In the genomic region with DNA sequence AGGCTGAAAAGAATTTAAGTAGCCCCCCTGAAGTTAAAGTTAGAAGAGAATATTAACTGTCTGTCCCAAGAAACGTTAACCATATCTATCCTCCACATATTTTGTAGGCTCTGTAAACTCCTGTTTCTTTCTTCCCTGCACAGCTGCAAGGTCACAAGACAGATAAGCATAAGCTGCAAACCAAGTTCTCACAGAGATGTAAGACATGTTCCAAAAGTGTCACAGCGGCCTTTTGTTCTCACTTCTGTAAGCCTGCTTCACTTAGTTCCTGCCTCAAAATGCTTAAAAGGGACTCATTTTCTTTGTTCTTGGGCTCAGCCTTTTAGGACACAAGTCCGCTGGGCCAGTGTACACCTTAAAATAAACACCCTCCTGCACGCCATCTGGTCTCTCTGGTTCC, we compare ENCODE assay signal across 12 cellular contexts. TPM values are rescaled to one million over a fixed set of nuclear protein-coding genes. Genes with fewer than 3 reads are reported as not detected.
DNase-seq lines count a peak whose midpoint lies in the region; ATAC-seq and TF ChIP-seq lines count a peak whose summit lies in the region.
"Had no signal": no experiment of that assay in that cellular context is flagged by ENCODE, and none has a peak within 500 bp of the region (broad histone marks: within the 10 kb centered on the region; RNA-seq: fewer than 3 reads in every experiment).

No MANE protein-coding gene starts in this region.

- peak overlapping the region; percentile 68 for H3K9ac ChIP-seq in HUES6 (ENCODE audit: low read length)

- H3K4me1 Mint-ChIP-seq in chondrocyte (ENCODE audit: low read depth) = peaks cover 11% of the 10 kb centered on the region
- peaks cover 24 to 64% of the 10 kb centered on the region in 2 donors for H3K4me1 Mint-ChIP-seq in stimulated activated naive B cell treated with anti-CD40 and anti-IgM and Interleukin-4, amounts not matched to agents 10 μg/mL and 1 μg/mL and 100 μg/mL, for 72 hours
- H3K4me1 Mint-ChIP-seq in activated CD4-positive, alpha-beta memory T cell treated with anti-CD3 and anti-CD28 coated beads for 36 hours (ENCODE audit: low read depth) = no peaks in the 10 kb centered on the region

- no peak for DNase-seq in chondrocyte (ENCODE audit: low spot score)
- peak; percentile 82 for DNase-seq in medulla oblongata (ENCODE audit: extremely low spot score)
- DNase-seq in stimulated activated naive B cell treated with anti-CD40 and anti-IgM and Interleukin-4, amounts not matched to agents 10 μg/mL and 1 μg/mL and 100 μg/mL, for 72 hours = no peak
- DNase-seq in islet precursor cell = no peak
- no peak for DNase-seq in activated effector memory CD4-positive, alpha-beta T cell treated with Interleukin-2 at 50 U/mL for 16 hours
- DNase-seq in activated CD4-positive, alpha-beta memory T cell treated with anti-CD3 and anti-CD28 coated beads for 36 hours = no peak
- DNase-seq: activated T-cell treated with anti-CD3 and anti-CD28 coated beads, Interleukin-2, amount 50 U/mL, for 4 hours; NCI-H146 had no signal

- ATAC-seq in stimulated activated naive B cell treated with anti-CD40 and anti-IgM and Interleukin-4, amounts not matched to agents 10 μg/mL and 1 μg/mL and 100 μg/mL, for 72 hours (replicated peaks) = no peak
- ATAC-seq in HG03108 (IDR thresholded peaks at IDR 0.05; ENCODE audit: unreplicated experiment) = no peak
- ATAC-seq: activated T-cell treated with anti-CD3 and anti-CD28 coated beads, Interleukin-2, amount 50 U/mL, for 4 hours had no signal

- TF ChIP-seq CTCF in chondrocyte (IDR thresholded peaks at IDR 0.05) = no peak

- POLR2A ChIA-PET in activated CD4-positive, alpha-beta memory T cell treated with anti-CD3 and anti-CD28 coated beads for 36 hours (lab: Charles Lee) = no interaction called here

- no peaks in the 10 kb centered on the region for H3K36me3 Mint-ChIP-seq in chondrocyte (ENCODE audit: low read depth)
- H3K36me3 Mint-ChIP-seq in stimulated activated naive B cell treated with anti-CD40 and anti-IgM and Interleukin-4, amounts not matched to agents 10 μg/mL and 1 μg/mL and 100 μg/mL, for 72 hours = no peaks in the 10 kb centered on the region
- no peaks in the 10 kb centered on the region for H3K36me3 Mint-ChIP-seq in activated CD4-positive, alpha-beta memory T cell treated with anti-CD3 and anti-CD28 coated beads for 36 hours

- no peaks in the 10 kb centered on the region for H3K9me3 Mint-ChIP-seq in chondrocyte (ENCODE audit: low read depth)
- H3K9me3 Mint-ChIP-seq in stimulated activated naive B cell treated with anti-CD40 and anti-IgM and Interleukin-4, amounts not matched to agents 10 μg/mL and 1 μg/mL and 100 μg/mL, for 72 hours = no peaks in the 10 kb centered on the region
- H3K9me3 Mint-ChIP-seq in activated CD4-positive, alpha-beta memory T cell treated with anti-CD3 and anti-CD28 coated beads for 36 hours = no peaks in the 10 kb centered on the region
- H3K9me3 Mint-ChIP-seq: activated T-cell treated with anti-CD3 and anti-CD28 coated beads, Interleukin-2, amount 50 U/mL, for 4 hours had no signal

- CTCF ChIA-PET in activated CD4-positive, alpha-beta memory T cell treated with anti-CD3 and anti-CD28 coated beads for 36 hours (lab: Charles Lee) = interaction anchor here (1.9 kb wide), 1 partner anchor 172 kb away, joined by 6 read pairs; no protein-coding TSS in a partner anchor

- no peaks in the 10 kb centered on the region; the same call in 1 of the 2 replicates for H3K36me3 ChIP-seq in HUES6 (ENCODE audit: control insufficient read depth, insufficient read depth, low read length)

- peak overlapping the region; percentile 7; the same call in 1 of the 2 replicates for H3K27ac ChIP-seq in HUES6 (ENCODE audit: low read depth, low read length)

- H3K4me3 Mint-ChIP-seq in chondrocyte (ENCODE audit: unreplicated experiment) = no peak overlapping the region
- no peak overlapping the region for H3K4me3 Mint-ChIP-seq in stimulated activated naive B cell treated with anti-CD40 and anti-IgM and Interleukin-4, amounts not matched to agents 10 μg/mL and 1 μg/mL and 100 μg/mL, for 72 hours
- no peak overlapping the region for H3K4me3 Mint-ChIP-seq in activated CD4-positive, alpha-beta memory T cell treated with anti-CD3 and anti-CD28 coated beads for 36 hours
- H3K4me3 Mint-ChIP-seq: activated T-cell treated with anti-CD3 and anti-CD28 coated beads, Interleukin-2, amount 50 U/mL, for 4 hours had no signal

- peak overlapping the region; percentile 18; the same call in 1 of the 2 replicates for H3K4me3 ChIP-seq in HUES6 (ENCODE audit: low read depth, low read length)

- H3K4me1 ChIP-seq in HUES6 (ENCODE audit: control insufficient read depth, insufficient read depth, low read length) = peaks cover 48% of the 10 kb centered on the region

- H3K27me3 ChIP-seq in HUES6 (ENCODE audit: control insufficient read depth, insufficient read depth, low read length) = no peaks in the 10 kb centered on the region

- intact Hi-C loops in activated CD4-positive, alpha-beta memory T cell treated with anti-CD3 and anti-CD28 coated beads for 36 hours (cut with micrococcal nuclease) = no loop called here

- H3K27ac Mint-ChIP-seq in chondrocyte (ENCODE audit: unreplicated experiment) = peak overlapping the region; percentile 76
- peak overlapping the region; percentile 39 for H3K27ac Mint-ChIP-seq in stimulated activated naive B cell treated with anti-CD40 and anti-IgM and Interleukin-4, amounts not matched to agents 10 μg/mL and 1 μg/mL and 100 μg/mL, for 72 hours
- no peak overlapping the region for H3K27ac Mint-ChIP-seq in activated CD4-positive, alpha-beta memory T cell treated with anti-CD3 and anti-CD28 coated beads for 36 hours

- peaks cover under 1% of the 10 kb centered on the region for H3K27me3 Mint-ChIP-seq in chondrocyte (ENCODE audit: low read depth)
- no peaks in the 10 kb centered on the region for H3K27me3 Mint-ChIP-seq in stimulated activated naive B cell treated with anti-CD40 and anti-IgM and Interleukin-4, amounts not matched to agents 10 μg/mL and 1 μg/mL and 100 μg/mL, for 72 hours
- H3K27me3 Mint-ChIP-seq in activated CD4-positive, alpha-beta memory T cell treated with anti-CD3 and anti-CD28 coated beads for 36 hours = peaks cover 3% of the 10 kb centered on the region

- no peaks in the 10 kb centered on the region for H3K9me3 ChIP-seq in HUES6 (ENCODE audit: control insufficient read depth, insufficient read depth, low read depth, low read length)

RNA-seq across cellular contexts. Expression of a gene that starts 3.2 kb away (rescaled TPM):
- total RNA-seq in chondrocyte = 0.72 to 0.97 TPM in 2 of 3 replicates, not detected in the other
- total RNA-seq in activated CD4-positive, alpha-beta memory T cell treated with anti-CD3 and anti-CD28 coated beads for 36 hours = not detected
- total RNA-seq: bronchial epithelial cell had no signal

RNA-seq across cellular contexts. Expression of a gene that starts 18.4 kb away (rescaled TPM):
- not detected in 3 replicates for total RNA-seq in chondrocyte
- total RNA-seq in activated CD4-positive, alpha-beta memory T cell treated with anti-CD3 and anti-CD28 coated beads for 36 hours = 1 to 10 TPM; 1.6 to 2.3 TPM
- total RNA-seq: bronchial epithelial cell, lung microvascular endothelial cell had no signal

RNA-seq across cellular contexts. Expression of a gene that starts 31.2 kb away (rescaled TPM):
- not detected in 3 replicates for total RNA-seq in chondrocyte
- not detected for total RNA-seq in activated CD4-positive, alpha-beta memory T cell treated with anti-CD3 and anti-CD28 coated beads for 36 hours
- total RNA-seq: activated T-cell treated with anti-CD3 and anti-CD28 coated beads, Interleukin-2, amount 50 U/mL, for 4 hours; bronchial epithelial cell; lung microvascular endothelial cell had no signal

RNA-seq across cellular contexts. Expression of a gene that starts 53.8 kb away (rescaled TPM):
- total RNA-seq in chondrocyte = not detected in 3 replicates
- not detected for total RNA-seq in activated CD4-positive, alpha-beta memory T cell treated with anti-CD3 and anti-CD28 coated beads for 36 hours
- total RNA-seq: activated T-cell treated with anti-CD3 and anti-CD28 coated beads, Interleukin-2, amount 50 U/mL, for 4 hours; bronchial epithelial cell; lung microvascular endothelial cell had no signal
